In genomic region chr6:109705258-109705657, GRCh38 we compare ENCODE assay signal across 8 cellular contexts. TPM values are rescaled to one million over a fixed set of nuclear protein-coding genes. Genes with fewer than 3 reads are reported as not detected.
DNase-seq lines count a peak whose midpoint lies in the region; FAIRE-seq and TF ChIP-seq lines count a peak whose summit lies in the region.

No MANE protein-coding gene starts in this region.

- H2AFZ ChIP-seq in fibroblast of lung (ENCODE audit: low read length) = no peak overlapping the region
- no peak overlapping the region for H2AFZ ChIP-seq in neural cell (ENCODE audit: low read depth, low read length)

- H3K79me2 ChIP-seq in fibroblast of lung (ENCODE audit: control insufficient read depth, insufficient read depth, low read length) (no peaks in the 10 kb centered on the region), neural cell (replicated peaks; ENCODE audit: insufficient read depth, low read length) (no peaks in the 10 kb centered on the region)

- H4K20me1 ChIP-seq in fibroblast of lung (ENCODE audit: control insufficient read depth, extremely low read depth, insufficient read depth, low read length) (no peaks in the 10 kb centered on the region), neural cell (ENCODE audit: insufficient read depth) (no peaks in the 10 kb centered on the region)

- no peaks in the 10 kb centered on the region for H3K9me2 ChIP-seq in neural cell (ENCODE audit: insufficient read depth, low read length)

- in situ Hi-C loops in G401 (cut with HindIII; ENCODE audit: low sequenced_read_pairs) = no loop called here

- DNase-seq in G401 (ENCODE audit: low spot score) (peak; percentile 93), H4 (ENCODE audit: low spot score) (peak; percentile 73), LNCaP clone FGC (ENCODE audit: low read depth) (peak; percentile 62), RCC 7860 (ENCODE audit: low spot score) (peak; percentile 65), fibroblast of lung (ENCODE audit: low read depth in 2 of 2) (peak; percentile 75 to 93), stomach (peak; percentile 80)
- peak; percentile 76 to 84 for DNase-seq in activated T-cell treated with anti-CD3 and anti-CD28 coated beads, Interleukin-2, amount 50 U/mL, for 48 hours

- WGBS in stomach, 5 donors = 14 to 19% (median 16%) methylated on average over 7 of the region's 7 CpGs

- H3K9me3 ChIP-seq in fibroblast of lung (ENCODE audit: control insufficient read depth, insufficient read depth, low read depth, low read length) (no peaks in the 10 kb centered on the region), neural cell (ENCODE audit: low read length) (no peaks in the 10 kb centered on the region), stomach (no peaks in the 10 kb centered on the region)

- peak; percentile 98 for TF ChIP-seq RAD21 in neural cell (conservative IDR thresholded peaks at IDR 0.05)

- no peak overlapping the region for H3K4me2 ChIP-seq in fibroblast of lung (ENCODE audit: extremely low read depth, insufficient read depth, low read length)
- no peak overlapping the region for H3K4me2 ChIP-seq in neural cell (ENCODE audit: low read length)

- TF ChIP-seq EP300 in neural cell (conservative IDR thresholded peaks at IDR 0.05; ENCODE audit: poor library complexity, severe bottlenecking) (no peak), stomach (IDR thresholded peaks at IDR 0.05) (no peak)

- no peak for TF ChIP-seq POLR2A in stomach (IDR thresholded peaks at IDR 0.05)

- H3K36me3 ChIP-seq in fibroblast of lung (ENCODE audit: control insufficient read depth, insufficient read depth, low read length) = no peaks in the 10 kb centered on the region
- H3K36me3 ChIP-seq in neural cell (ENCODE audit: insufficient read depth, low read length) = no peaks in the 10 kb centered on the region
- no peaks in the 10 kb centered on the region for H3K36me3 ChIP-seq in stomach

- intact Hi-C loops in stomach (cut with DNase I; ENCODE audit: low total_unique reads) = loop anchor here (5.0 to 10.0 kb wide), 2 partner anchors 337 to 690 kb away; no protein-coding TSS in a partner anchor

- FAIRE-seq in RCC 7860 (lab: Jason Lieb, UNC) = peak; percentile 83

- H3K27ac ChIP-seq in fibroblast of lung (ENCODE audit: insufficient read depth, low read length) (no peak overlapping the region), neural cell (ENCODE audit: low read length) (no peak overlapping the region), stomach (no peak overlapping the region)

- H3K9ac ChIP-seq in fibroblast of lung (ENCODE audit: insufficient read depth, low read length) (no peak overlapping the region), neural cell (ENCODE audit: low read length) (no peak overlapping the region)

- H3F3A ChIP-seq in neural cell (ENCODE audit: insufficient read depth, low read length, poor library complexity, severe bottlenecking) = no peaks in the 10 kb centered on the region

- H3K4me1 ChIP-seq in fibroblast of lung (ENCODE audit: control insufficient read depth, extremely low read depth, insufficient read depth, low read length) (no peaks in the 10 kb centered on the region), stomach (peaks cover 0 to 44% (median 12%) of the 10 kb centered on the region in 4 donors)

- H3K4me3 ChIP-seq in LNCaP clone FGC (ENCODE audit: low read depth, low read length) (no peak overlapping the region), fibroblast of lung (replicated peaks in 1 of 4; ENCODE audit: control extremely low read depth in 1 of 4, insufficient read depth in 1 of 4, low read depth in 3 of 4, low read length in 4 of 4) (no peak overlapping the region), neural cell (ENCODE audit: low read length) (no peak overlapping the region), stomach (no peak overlapping the region)

- H3K27me3 ChIP-seq in fibroblast of lung (ENCODE audit: control insufficient read depth, insufficient read depth, low read length) (no peaks in the 10 kb centered on the region), neural cell (ENCODE audit: insufficient read depth, low read depth, low read length) (no peaks in the 10 kb centered on the region), stomach (no peaks in the 10 kb centered on the region)

- peak; percentile 94 for TF ChIP-seq CTCF in LNCaP clone FGC (IDR thresholded peaks at IDR 0.05; ENCODE audit: control insufficient read depth, extremely low read depth, insufficient read depth)
- peak; percentile 96 to 99 for TF ChIP-seq CTCF in fibroblast of lung (conservative IDR thresholded peaks at IDR 0.05 in 1 of 2, IDR thresholded peaks at IDR 0.05 in 1 of 2; ENCODE audit: low read depth in 1 of 2, low read length in 2 of 2)
- peak; percentile 99 for TF ChIP-seq CTCF in neural cell (IDR thresholded peaks at IDR 0.05; ENCODE audit: poor library complexity, severe bottlenecking)
- TF ChIP-seq CTCF in stomach (IDR thresholded peaks at IDR 0.05) = peak in 6 of 7 experiments; percentile 30 to 99 (median 90)

TF ChIP-seq in neural cell, 6 proteins besides CTCF, POLR2A, EP300 and RAD21:
- TF ChIP-seq SMC3 (conservative IDR thresholded peaks at IDR 0.05; ENCODE audit: poor library complexity) (peak; percentile 99), REST (IDR thresholded peaks at IDR 0.05; ENCODE audit: borderline replicate concordance) (no peak)

RNA-seq across cellular contexts. Expression of gene FIG4, which starts 14.2 kb away (rescaled TPM):
- total RNA-seq in G401 (2014; rRNA removed; shearing (Covaris generic)) = 14.0 and 27.5 TPM in 2 replicates
- 7.8 and 9.7 TPM in 2 replicates for total RNA-seq in H4 (2014; rRNA removed; shearing (Covaris generic))
- total RNA-seq in fibroblast of lung (26.5 and 38.3 TPM in 2 replicates), stomach (10 to 100 TPM in 2 of 5 donors, 1 to 10 TPM in 3; 5.8 to 29.0 (median 8.5) TPM)
- polyA plus RNA-seq in fibroblast of lung (17.5 and 21.1 TPM in 2 replicates), neural cell (35.4 and 36.9 TPM in 2 replicates), stomach (1 to 10 TPM; 6.7 to 9.5 (median 7.2) TPM)
- polyA plus RNA-seq in fibroblast of lung (2012) = 14.4 and 15.4 TPM in 2 replicates
- polyA minus RNA-seq in fibroblast of lung (ENCODE audit: low replicate concordance) (3.9 and 5.3 TPM in 2 replicates), neural cell (44.6 and 47.0 TPM in 2 replicates)

RNA-seq across cellular contexts. Expression of gene AK9, which starts 14.3 kb away (rescaled TPM):
- 0.92 and 1.2 TPM in 2 replicates for total RNA-seq in G401 (2014; rRNA removed; shearing (Covaris generic))
- 0.41 and 1.3 TPM in 2 replicates for total RNA-seq in H4 (2014; rRNA removed; shearing (Covaris generic))
- total RNA-seq in fibroblast of lung = 10.4 and 15.2 TPM in 2 replicates
- polyA plus RNA-seq in fibroblast of lung = 3.8 and 4.5 TPM in 2 replicates
- 2.3 and 2.8 TPM in 2 replicates for polyA plus RNA-seq in fibroblast of lung (2012)
- not detected in 2 replicates for polyA minus RNA-seq in fibroblast of lung (ENCODE audit: low replicate concordance)
- polyA plus RNA-seq in neural cell = 20.9 and 27.7 TPM in 2 replicates
- 33.4 and 47.1 TPM in 2 replicates for polyA minus RNA-seq in neural cell
- 10 to 100 TPM in 3 of 5 donors, 1 to 10 TPM in 2; 6.7 to 20.3 (median 15.9) TPM for total RNA-seq in stomach
- polyA plus RNA-seq in stomach = 10 to 100 TPM in 1 of 3 donors, 1 to 10 TPM in 2; 3.8 to 11.2 (median 4.3) TPM
